Comparison of ENCODE assay signal across 16 cellular contexts in genomic region chr1:230909974-230910754, GRCh38. TPM values are rescaled to one million over a fixed set of nuclear protein-coding genes. Genes with fewer than 3 reads are reported as not detected.
DNase-seq lines count a peak whose midpoint lies in the region; ATAC-seq, FAIRE-seq and TF ChIP-seq lines count a peak whose summit lies in the region.
"Had no signal": no experiment of that assay in that cellular context is flagged by ENCODE, and none has a peak within 500 bp of the region (broad histone marks: within the 10 kb centered on the region; RNA-seq: fewer than 3 reads in every experiment).

No MANE protein-coding gene starts in this region.

- 70 to 81% methylated on average over 13 of the region's 13 CpGs for WGBS in testis, 2 donors

- no peaks in the 10 kb centered on the region for H3K27me3 Mint-ChIP-seq in natural killer cell (ENCODE audit: low read depth in 2 of 2)
- H3K27me3 Mint-ChIP-seq: activated CD4-positive, alpha-beta memory T cell treated with anti-CD3 and anti-CD28 coated beads, Interleukin-2, amount 10 ng/mL, durations not matched to agents 7 days and 5 days; CD4-positive, alpha-beta memory T cell had no signal

- no peaks in the 10 kb centered on the region for H3K36me3 ChIP-seq in testis (ENCODE audit: low read depth, missing control alignments)
- H3K36me3 ChIP-seq in H7 (replicated peaks; ENCODE audit: control insufficient read depth, insufficient read depth, low read length) = no peaks in the 10 kb centered on the region

- no peaks in the 10 kb centered on the region for H3K9me3 ChIP-seq in testis
- H3K9me3 ChIP-seq: esophagus squamous epithelium had no signal

- H3K4me3 Mint-ChIP-seq in natural killer cell = no peak overlapping the region
- H3K4me3 Mint-ChIP-seq: activated CD4-positive, alpha-beta memory T cell treated with anti-CD3 and anti-CD28 coated beads, Interleukin-2, amount 10 ng/mL, durations not matched to agents 7 days and 5 days; CD4-positive, alpha-beta memory T cell had no signal

- no peaks in the 10 kb centered on the region for H3K27me3 ChIP-seq in foreskin keratinocyte
- no peaks in the 10 kb centered on the region for H3K27me3 ChIP-seq in testis
- H3K27me3 ChIP-seq in H7 (ENCODE audit: control insufficient read depth, insufficient read depth, low read length) = no peaks in the 10 kb centered on the region
- H3K27me3 ChIP-seq: esophagus squamous epithelium had no signal

- peaks cover 0 to 4% of the 10 kb centered on the region in 2 donors for H3K4me1 Mint-ChIP-seq in natural killer cell
- H3K4me1 Mint-ChIP-seq: CD4-positive, alpha-beta memory T cell had no signal

- H3K27ac ChIP-seq in foreskin keratinocyte = no peak overlapping the region
- no peak overlapping the region for H3K27ac ChIP-seq in testis

- H3K9me3 Mint-ChIP-seq in natural killer cell = no peaks in the 10 kb centered on the region
- H3K9me3 Mint-ChIP-seq: activated CD4-positive, alpha-beta memory T cell treated with anti-CD3 and anti-CD28 coated beads, Interleukin-2, amount 10 ng/mL, durations not matched to agents 7 days and 5 days; CD4-positive, alpha-beta memory T cell had no signal

- TF ChIP-seq CTCF in foreskin keratinocyte (conservative IDR thresholded peaks at IDR 0.05) = no peak
- no peak for TF ChIP-seq CTCF in natural killer cell (IDR thresholded peaks at IDR 0.05)
- TF ChIP-seq CTCF in testis (IDR thresholded peaks at IDR 0.05) = no peak

- H3K4me3 ChIP-seq in testis (no peak overlapping the region), H7 (ENCODE audit: insufficient read depth, low read depth, low read length) (no peak overlapping the region)
- H3K4me3 ChIP-seq: esophagus squamous epithelium had no signal

- TF ChIP-seq POLR2A in testis (IDR thresholded peaks at IDR 0.05) = no peak
- TF ChIP-seq POLR2A in GM12891 (IDR thresholded peaks at IDR 0.05; ENCODE audit: low read depth, low read length) = no peak

- peak in 53 of 58 donors; percentile 12 to 92 (median 56) for DNase-seq in anterior cingulate cortex (lab: John Stamatoyannopoulos, UW)
- no peak for DNase-seq in foreskin keratinocyte
- no peak for DNase-seq in natural killer cell
- peak; percentile 48 for DNase-seq in testis
- DNase-seq in HuH-7 (ENCODE audit: low spot score) = no peak
- no peak for DNase-seq in NCI-H1694 treated with DMSO at 0.1 percent for 48 hours (lab: John Stamatoyannopoulos, UW)
- no peak for DNase-seq in H7
- no peak for DNase-seq in GM12891 (ENCODE audit: insufficient read length, low spot score)
- DNase-seq: activated CD4-positive, alpha-beta memory T cell treated with anti-CD3 and anti-CD28 coated beads, Interleukin-2, amount 10 ng/mL, durations not matched to agents 7 days and 5 days; CD4-positive, alpha-beta memory T cell; esophagus squamous epithelium; GDM1; mesenchymal stem cell; NCI-H1930; SIG-M5 had no signal

- H3K36me3 Mint-ChIP-seq in natural killer cell = peaks cover 44% of the 10 kb centered on the region

- intact Hi-C loops in natural killer cell (cut with micrococcal nuclease) (no loop called here), testis (cut with DNase I; ENCODE audit: low total_unique reads) (no loop called here)

- no peak for FAIRE-seq in GM12891 (lab: Jason Lieb, UNC)
- FAIRE-seq: GM18507 had no signal

- ATAC-seq in foreskin keratinocyte = peak; percentile 35
- ATAC-seq in natural killer cell = peak in 1 of 3 donors; percentile 30

- H3K4me1 ChIP-seq in foreskin keratinocyte = no peaks in the 10 kb centered on the region
- no peaks in the 10 kb centered on the region for H3K4me1 ChIP-seq in testis

- H3K27ac Mint-ChIP-seq in natural killer cell = peak overlapping the region; percentile 41 to 50
- H3K27ac Mint-ChIP-seq: activated CD4-positive, alpha-beta memory T cell treated with anti-CD3 and anti-CD28 coated beads, Interleukin-2, amount 10 ng/mL, durations not matched to agents 7 days and 5 days had no signal

TF ChIP-seq in GM12891, 5 proteins besides CTCF, POLR2A, EP300 and RAD21:
- TF ChIP-seq POLR2AphosphoS5 (IDR thresholded peaks at IDR 0.05; ENCODE audit: low read depth, low read length) (no peak), POU2F2 (IDR thresholded peaks at IDR 0.05; ENCODE audit: low read depth, low read length) (no peak), PAX5 (IDR thresholded peaks at IDR 0.05; ENCODE audit: insufficient read depth, low read length, severe bottlenecking) (no peak), SPI1 (IDR thresholded peaks at IDR 0.05; ENCODE audit: low read depth, low read length) (no peak), TAF1 (IDR thresholded peaks at IDR 0.05; ENCODE audit: low read depth, low read length) (no peak)

RNA-seq across cellular contexts. Expression of gene C1orf198, which starts 41.8 kb away (rescaled TPM):
- total RNA-seq in foreskin keratinocyte = 10.2 and 11.2 TPM in 2 replicates
- polyA plus RNA-seq in foreskin keratinocyte = 5.4 TPM in 2 replicates
- total RNA-seq in natural killer cell = 1 to 10 TPM; 2.4 to 3.2 (median 3.1) TPM
- total RNA-seq in testis = 10 to 100 TPM; 14.6 to 26.6 TPM
- polyA plus RNA-seq in testis (ENCODE audit: insufficient read depth, low read depth, low replicate concordance) = 20.2 TPM
- 38.6 and 52.0 TPM in 2 replicates for total RNA-seq in H7 (2014; rRNA removed; shearing (Covaris generic))
- 1.2 TPM for polyA plus RNA-seq in GM12891 (2012; ENCODE audit: low read depth, missing spikeins)

Comparison
In these comparisons a context has a peak if more than half of its experiments do, and no peak if none do; other contexts are left out.
1. DNase-seq: peak in anterior cingulate cortex (53 of 58) and testis (single experiment); none in foreskin keratinocyte (0 of 2), natural killer cell (single experiment), HuH-7 (single experiment), NCI-H1694 treated with DMSO at 0.1 percent for 48 hours (single experiment), H7 (single experiment) and GM12891 (single experiment).